In the genomic region with DNA sequence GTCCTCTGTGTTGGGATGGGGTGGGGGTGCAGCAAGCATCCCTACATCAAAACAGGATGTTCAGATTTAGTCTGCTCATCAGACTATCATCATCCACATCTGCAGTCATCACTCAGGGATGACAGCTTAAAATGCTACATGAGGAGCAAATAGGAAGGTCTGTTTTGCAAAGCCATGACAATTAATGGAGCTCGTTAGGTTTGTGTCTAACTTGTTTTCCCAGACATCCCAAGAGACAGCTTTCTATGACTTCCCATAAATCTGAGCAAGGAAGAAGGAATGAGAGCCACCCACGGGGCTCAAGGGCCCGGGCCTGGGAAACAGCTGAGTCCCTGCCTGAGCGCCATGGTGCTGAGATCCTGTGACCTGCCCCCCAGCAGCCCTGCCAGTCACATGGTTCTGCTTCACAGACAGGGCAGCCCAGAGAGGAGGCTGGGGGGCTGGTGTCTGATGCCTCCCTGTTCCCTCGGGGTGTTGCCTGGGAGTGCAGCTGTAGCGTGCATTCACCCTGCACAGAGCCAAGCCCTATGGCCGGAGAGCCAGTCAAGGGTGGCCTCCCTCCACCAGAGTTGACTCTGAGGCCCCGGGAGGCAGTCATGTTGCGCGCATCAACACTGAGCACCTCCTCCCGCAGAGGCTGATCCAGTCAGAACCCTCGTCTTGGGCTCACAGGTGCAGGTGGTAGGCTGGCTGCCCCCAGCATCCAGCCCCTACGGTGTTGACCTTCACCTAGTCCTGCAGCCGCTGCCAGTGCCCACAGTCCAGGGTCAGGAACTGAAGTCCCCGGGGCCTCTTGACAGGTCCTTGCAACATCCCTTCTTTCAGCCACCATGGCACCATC, we compare ENCODE assay signal across 9 cellular contexts. TPM values are rescaled to one million over a fixed set of nuclear protein-coding genes. Genes with fewer than 3 reads are reported as not detected.
DNase-seq lines count a peak whose midpoint lies in the region; ATAC-seq and TF ChIP-seq lines count a peak whose summit lies in the region.
"Had no signal": no experiment of that assay in that cellular context is flagged by ENCODE, and none has a peak within 500 bp of the region (broad histone marks: within the 10 kb centered on the region; RNA-seq: fewer than 3 reads in every experiment).

No MANE protein-coding gene starts in this region.

- no peak for ATAC-seq in activated T-helper 17 cell treated with anti-CD3 and anti-CD28 coated beads, Interleukin-2, amount 50 U/mL, for 72 hours (replicated peaks)
- ATAC-seq in mucosa of descending colon (no peak), HG02884 (IDR thresholded peaks at IDR 0.05; ENCODE audit: unreplicated experiment) (no peak)
- ATAC-seq in CD4-positive, alpha-beta T cell (ENCODE audit: poor library complexity): no peak

- H3K27me3 ChIP-seq in CD4-positive, alpha-beta T cell (ENCODE audit: control insufficient read depth, insufficient read depth, low read length): no peaks in the 10 kb centered on the region

- POLR2A ChIA-PET in CD4-positive, alpha-beta T cell (lab: Charles Lee): no interaction called here

- no peaks in the 10 kb centered on the region for H3K4me1 ChIP-seq in mucosa of descending colon (ENCODE audit: low read depth)

- no peak overlapping the region for H3K4me3 Mint-ChIP-seq in activated T-helper 17 cell treated with anti-CD3 and anti-CD28 coated beads, Interleukin-2, amount 50 U/mL, for 72 hours
- no peak overlapping the region for H3K4me3 Mint-ChIP-seq in CD4-positive, alpha-beta T cell

- no peaks in the 10 kb centered on the region for H3K9me3 ChIP-seq in mucosa of descending colon
- H3K9me3 ChIP-seq in CD4-positive, alpha-beta T cell (ENCODE audit: control insufficient read depth, low read length): no peaks in the 10 kb centered on the region

- no peaks in the 10 kb centered on the region for H3K27me3 Mint-ChIP-seq in activated T-helper 17 cell treated with anti-CD3 and anti-CD28 coated beads, Interleukin-2, amount 50 U/mL, for 72 hours
- H3K27me3 Mint-ChIP-seq in CD4-positive, alpha-beta T cell: no peaks in the 10 kb centered on the region

- DNase-seq in GM04504 (ENCODE audit: low read depth): peak; percentile 58
- DNase-seq in mucosa of descending colon: peak in 2 of 3 donors; percentile 16 to 43
- no peak for DNase-seq in T1000 (lab: John Stamatoyannopoulos, UW)
- DNase-seq in CD4-positive, alpha-beta T cell: no peak
- DNase-seq: activated CD4-positive, alpha-beta T cell treated with anti-CD3 and anti-CD28 coated beads for 48 hours; GDM1; NCI-H748 treated with DMSO at 0.1 percent for 48 hours had no signal

- no peak overlapping the region for H3K27ac ChIP-seq in CD4-positive, alpha-beta T cell (ENCODE audit: low read depth, low read length)

- H3K4me3 ChIP-seq in mucosa of descending colon: no peak overlapping the region

- H3K27ac Mint-ChIP-seq in activated T-helper 17 cell treated with anti-CD3 and anti-CD28 coated beads, Interleukin-2, amount 50 U/mL, for 72 hours: peak overlapping the region; percentile 82
- H3K27ac Mint-ChIP-seq in CD4-positive, alpha-beta T cell: no peak overlapping the region

- peaks cover 75% of the 10 kb centered on the region for H3K36me3 Mint-ChIP-seq in activated T-helper 17 cell treated with anti-CD3 and anti-CD28 coated beads, Interleukin-2, amount 50 U/mL, for 72 hours (ENCODE audit: low read depth)
- peaks cover 77% of the 10 kb centered on the region for H3K36me3 Mint-ChIP-seq in CD4-positive, alpha-beta T cell (ENCODE audit: low read depth)

- CTCF ChIA-PET in CD4-positive, alpha-beta T cell (lab: Charles Lee): no interaction called here

- no peaks in the 10 kb centered on the region for H3K9me3 Mint-ChIP-seq in activated T-helper 17 cell treated with anti-CD3 and anti-CD28 coated beads, Interleukin-2, amount 50 U/mL, for 72 hours
- H3K9me3 Mint-ChIP-seq in CD4-positive, alpha-beta T cell: no peaks in the 10 kb centered on the region

- no peaks in the 10 kb centered on the region for H3K4me1 Mint-ChIP-seq in activated T-helper 17 cell treated with anti-CD3 and anti-CD28 coated beads, Interleukin-2, amount 50 U/mL, for 72 hours
- no peaks in the 10 kb centered on the region for H3K4me1 Mint-ChIP-seq in CD4-positive, alpha-beta T cell (ENCODE audit: low read depth)

- intact Hi-C loops in mucosa of descending colon (cut with DNase I, micrococcal nuclease): no loop called here
- intact Hi-C loops in CD4-positive, alpha-beta T cell (cut with DNase I, micrococcal nuclease): no loop called here

- H3K36me3 ChIP-seq in mucosa of descending colon (ENCODE audit: low read depth): no peaks in the 10 kb centered on the region

- no peak for TF ChIP-seq CTCF in mucosa of descending colon (IDR thresholded peaks at IDR 0.05)
- TF ChIP-seq CTCF in CD4-positive, alpha-beta T cell (IDR thresholded peaks at IDR 0.05): no peak

RNA-seq across cellular contexts. Expression of gene DERL3, which starts 12.1 kb away (rescaled TPM):
- total RNA-seq in activated T-helper 17 cell treated with anti-CD3 and anti-CD28 coated beads, Interleukin-2, amount 50 U/mL, for 72 hours: 1 to 10 TPM; 5.0 to 9.3 TPM
- total RNA-seq in mucosa of descending colon: 10 to 100 TPM in 1 of 3 donors, 1 to 10 TPM in 2; 4.4 to 18.8 (median 7.9) TPM
- total RNA-seq in CD4-positive, alpha-beta T cell: under 1 TPM; 0.66 to 0.98 TPM

RNA-seq across cellular contexts. Expression of gene SLC2A11, which starts 30.9 kb away (rescaled TPM):
- 1 to 10 TPM; 3.8 to 5.9 TPM for total RNA-seq in activated T-helper 17 cell treated with anti-CD3 and anti-CD28 coated beads, Interleukin-2, amount 50 U/mL, for 72 hours
- 10 to 100 TPM; 11.5 to 14.7 (median 12.5) TPM for total RNA-seq in mucosa of descending colon
- total RNA-seq in CD4-positive, alpha-beta T cell: 10 to 100 TPM in 1 of 2 experiments, 1 to 10 TPM in 1; 9.9 to 11.5 TPM

RNA-seq across cellular contexts. Expression of gene SMARCB1, which starts 40.0 kb away (rescaled TPM):
- 10 to 100 TPM; 51.4 to 70.1 TPM for total RNA-seq in activated T-helper 17 cell treated with anti-CD3 and anti-CD28 coated beads, Interleukin-2, amount 50 U/mL, for 72 hours
- total RNA-seq in mucosa of descending colon: 10 to 100 TPM; 60.1 to 85.1 (median 69.3) TPM
- 10 to 100 TPM; 40.3 to 41.7 TPM for total RNA-seq in CD4-positive, alpha-beta T cell

RNA-seq across cellular contexts. Expression of gene MMP11, which starts 54.1 kb away (rescaled TPM):
- under 1 TPM; 0.45 to 0.50 TPM for total RNA-seq in activated T-helper 17 cell treated with anti-CD3 and anti-CD28 coated beads, Interleukin-2, amount 50 U/mL, for 72 hours
- 1 to 10 TPM; 2.0 to 6.3 (median 4.0) TPM for total RNA-seq in mucosa of descending colon
- 1 to 10 TPM; 2.3 to 2.4 TPM for total RNA-seq in CD4-positive, alpha-beta T cell

RNA-seq across cellular contexts. Expression of gene CHCHD10, which starts 59.0 kb away (rescaled TPM):
- 100 to 1,000 TPM in 1 of 2 donors, 10 to 100 TPM in 1; 49.6 to 104 TPM for total RNA-seq in activated T-helper 17 cell treated with anti-CD3 and anti-CD28 coated beads, Interleukin-2, amount 50 U/mL, for 72 hours
- 100 to 1,000 TPM; 279 to 464 (median 462) TPM for total RNA-seq in mucosa of descending colon
- total RNA-seq in CD4-positive, alpha-beta T cell: 10 to 100 TPM; 34.4 to 43.0 TPM

Comparison
In these comparisons a context has a peak if more than half of its experiments do, and no peak if none do; other contexts are left out.
1. DNase-seq: peak in GM04504 (single experiment) and mucosa of descending colon (2 of 3); none in T1000 (single experiment) and CD4-positive, alpha-beta T cell (0 of 10).